Comparison of ENCODE assay signal across 1 cellular context in the genomic region with DNA sequence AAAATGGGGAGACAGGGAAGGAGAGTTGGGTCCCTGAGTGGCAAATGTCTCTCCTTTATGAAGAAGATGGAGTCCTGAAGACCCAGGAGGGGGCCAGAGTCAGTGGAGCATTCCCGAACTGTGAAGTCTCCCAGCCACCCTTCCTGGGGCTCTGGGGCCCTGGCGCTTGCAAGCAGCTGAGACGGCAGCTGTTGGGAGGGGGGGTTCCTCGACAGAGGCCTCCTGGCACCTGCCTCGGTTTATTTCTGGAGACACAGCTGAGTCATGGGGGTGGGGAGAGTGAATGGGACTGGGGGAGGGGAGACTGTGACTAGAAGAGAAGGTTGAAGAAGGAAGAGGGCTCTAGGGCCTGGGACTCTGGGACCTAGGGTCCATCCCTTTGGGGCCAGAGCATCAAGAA.
TF ChIP-seq lines count a peak whose summit lies in the region.

No MANE protein-coding gene starts in this region.

TF ChIP-seq in K562, 482 proteins besides CTCF, POLR2A, EP300 and RAD21 (continued from another document):
- 0 out of 2 replicates have a peak, but pooled peaks have one; percentile 23 for TF ChIP-seq SMAD4 (CRISPR knock-in tag; conservative IDR thresholded peaks at IDR 0.05)
- peak; percentile 52 for TF ChIP-seq JUND (IDR thresholded peaks at IDR 0.05; ENCODE audit: borderline replicate concordance, low read depth, low read length)
- no peak; the same call in 2 of the 3 replicates for TF ChIP-seq JUND (tag; IDR thresholded peaks at IDR 0.05; ENCODE audit: borderline replicate concordance, low read depth, low read length)
- TF ChIP-seq SOX6 (IDR thresholded peaks at IDR 0.05), result 0 out of 2 replicates have a peak, but pooled peaks have one; percentile 16
- TF ChIP-seq, protein P1, sequence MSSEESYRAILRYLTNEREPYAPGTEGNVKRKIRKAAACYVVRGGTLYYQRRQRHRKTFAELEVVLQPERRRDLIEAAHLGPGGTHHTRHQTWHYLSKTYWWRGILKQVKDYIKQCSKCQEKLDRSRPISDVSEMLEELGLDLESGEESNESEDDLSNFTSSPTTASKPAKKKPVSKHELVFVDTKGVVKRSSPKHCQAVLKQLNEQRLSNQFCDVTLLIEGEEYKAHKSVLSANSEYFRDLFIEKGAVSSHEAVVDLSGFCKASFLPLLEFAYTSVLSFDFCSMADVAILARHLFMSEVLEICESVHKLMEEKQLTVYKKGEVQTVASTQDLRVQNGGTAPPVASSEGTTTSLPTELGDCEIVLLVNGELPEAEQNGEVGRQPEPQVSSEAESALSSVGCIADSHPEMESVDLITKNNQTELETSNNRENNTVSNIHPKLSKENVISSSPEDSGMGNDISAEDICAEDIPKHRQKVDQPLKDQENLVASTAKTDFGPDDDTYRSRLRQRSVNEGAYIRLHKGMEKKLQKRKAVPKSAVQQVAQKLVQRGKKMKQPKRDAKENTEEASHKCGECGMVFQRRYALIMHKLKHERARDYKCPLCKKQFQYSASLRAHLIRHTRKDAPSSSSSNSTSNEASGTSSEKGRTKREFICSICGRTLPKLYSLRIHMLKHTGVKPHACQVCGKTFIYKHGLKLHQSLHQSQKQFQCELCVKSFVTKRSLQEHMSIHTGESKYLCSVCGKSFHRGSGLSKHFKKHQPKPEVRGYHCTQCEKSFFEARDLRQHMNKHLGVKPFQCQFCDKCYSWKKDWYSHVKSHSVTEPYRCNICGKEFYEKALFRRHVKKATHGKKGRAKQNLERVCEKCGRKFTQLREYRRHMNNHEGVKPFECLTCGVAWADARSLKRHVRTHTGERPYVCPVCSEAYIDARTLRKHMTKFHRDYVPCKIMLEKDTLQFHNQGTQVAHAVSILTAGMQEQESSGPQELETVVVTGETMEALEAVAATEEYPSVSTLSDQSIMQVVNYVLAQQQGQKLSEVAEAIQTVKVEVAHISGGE (CRISPR knock-in tag; IDR thresholded peaks at IDR 0.05), result peak in 1 of 3 experiments; percentile 37; a peak in 1 of 6 replicates
- TF ChIP-seq STAT5B (CRISPR knock-in tag; IDR thresholded peaks at IDR 0.05), result no peak
- no peak for TF ChIP-seq PHF21A (IDR thresholded peaks at IDR 0.05; ENCODE audit: borderline replicate concordance, low read depth)
